Comparison of ENCODE assay signal across 8 cellular contexts in genomic region chr17:67629963-67630320, GRCh38.
DNase-seq lines count a peak whose midpoint lies in the region; ATAC-seq, FAIRE-seq and TF ChIP-seq lines count a peak whose summit lies in the region.
"Had no signal": no experiment of that assay in that cellular context is flagged by ENCODE, and none has a peak within 500 bp of the region (broad histone marks: within the 10 kb centered on the region; RNA-seq: fewer than 3 reads in every experiment).

No MANE protein-coding gene starts in this region.

- 49% methylated on average over 4 of the region's 4 CpGs for WGBS in GM12878 (ENCODE audit: insufficient coverage, insufficient replicate concordance, low lambda C conversion rate, missing lambda C conversion rate)
- 17% methylated on average over 4 of the region's 4 CpGs for WGBS in HepG2 (ENCODE audit: low lambda C conversion rate)
- 38 to 45% (median 42%) methylated on average over 4 of the region's 4 CpGs for WGBS in small intestine, 3 donors

- H3K9ac ChIP-seq in GM12878 (ENCODE audit: control insufficient read depth, insufficient read depth, low read length), result no peak overlapping the region
- no peak overlapping the region for H3K9ac ChIP-seq in HepG2 (ENCODE audit: insufficient read depth, low read depth, low read length)

- H3K4me2 ChIP-seq in GM12878 (ENCODE audit: control insufficient read depth, insufficient read depth) (no peak overlapping the region), HepG2 (ENCODE audit: low read depth, low read length) (no peak overlapping the region)

- peaks cover 15% of the 10 kb centered on the region for H3K4me1 ChIP-seq in GM12878 (ENCODE audit: control insufficient read depth, insufficient read depth, low read length)
- H3K4me1 ChIP-seq in HepG2 (ENCODE audit: insufficient read depth, low read length), result peaks cover 17% of the 10 kb centered on the region; the same call in 1 of the 2 replicates
- no peaks in the 10 kb centered on the region for H3K4me1 ChIP-seq in small intestine (ENCODE audit: control insufficient read depth in 2 of 2, insufficient read depth in 1 of 2, low read depth in 1 of 2, low read length in 1 of 2)

- H3K9me3 ChIP-seq in GM12878 (replicated peaks; ENCODE audit: control insufficient read depth, insufficient read depth, low read length), result no peaks in the 10 kb centered on the region
- no peaks in the 10 kb centered on the region for H3K9me3 ChIP-seq in HepG2 (ENCODE audit: low read length)
- H3K9me3 ChIP-seq in small intestine (ENCODE audit: control insufficient read depth, low read depth), result no peaks in the 10 kb centered on the region

- DNase-seq in GM06990 (ENCODE audit: extremely low read depth, insufficient read length), result no peak
- peak; percentile 39 for DNase-seq in NCI-H1436 (lab: John Stamatoyannopoulos, UW)
- no peak for DNase-seq in GM12878 (ENCODE audit: low read depth, low spot score)
- DNase-seq in HepG2 (ENCODE audit: low spot score), result peak; percentile 24
- no peak for DNase-seq in COLO668 (lab: John Stamatoyannopoulos, UW; ENCODE audit: unreplicated experiment)
- DNase-seq in small intestine, result no peak
- DNase-seq: T-cell had no signal

- no peak for TF ChIP-seq POLR2A in GM12878 (IDR thresholded peaks at IDR 0.05; ENCODE audit: low read depth, low read length)
- TF ChIP-seq POLR2A in HepG2 (IDR thresholded peaks at IDR 0.05; ENCODE audit: insufficient read depth in 1 of 2, low read depth in 2 of 2, low read length in 2 of 2), result no peak

- ATAC-seq in GM12878 (peak; percentile 72), HepG2 (peak; percentile 20; the same call in 1 of the 3 replicates), HG03196 (IDR thresholded peaks at IDR 0.05; ENCODE audit: unreplicated experiment) (no peak)

- H3K36me3 ChIP-seq in GM06990 (ENCODE audit: control insufficient read depth, insufficient read depth, low read length) (no peaks in the 10 kb centered on the region; the same call in 1 of the 2 replicates), GM12878 (ENCODE audit: control insufficient read depth in 2 of 2, insufficient read depth in 2 of 2, low read length in 1 of 2) (peaks cover 8 to 14% of the 10 kb centered on the region in 2 experiments; a peak in 3 of 4 replicates), HepG2 (replicated peaks in 1 of 2; ENCODE audit: control insufficient read depth in 1 of 2, insufficient read depth in 2 of 2, low read length in 2 of 2) (no peaks in the 10 kb centered on the region), small intestine (ENCODE audit: control insufficient read depth in 2 of 2, insufficient read depth in 2 of 2, low read length in 2 of 2) (no peaks in the 10 kb centered on the region)

- POLR2A ChIA-PET in GM12878 (lab: Charles Lee), result interaction anchor here (1.0 to 1.8 kb wide), 3 partner anchors 9 to 18 kb away, joined by 3 to 7 read pairs (median 6); no protein-coding TSS in a partner anchor
- POLR2A ChIA-PET in HepG2 (lab: Yijun Ruan, JAX), result no interaction called here

- TF ChIP-seq RAD21 in GM12878 (IDR thresholded peaks at IDR 0.05; ENCODE audit: insufficient read depth, low read depth, low read length), result peak; percentile 68
- TF ChIP-seq RAD21 in HepG2 (CRISPR knock-in tag; IDR thresholded peaks at IDR 0.05), result no peak

- 0 out of 2 replicates have a peak overlapping the region, but pooled peaks have one; percentile 7 for H2AFZ ChIP-seq in GM12878 (ENCODE audit: control insufficient read depth, low read depth, low read length)
- H2AFZ ChIP-seq in HepG2 (ENCODE audit: low read length), result no peak overlapping the region

- RAD21 ChIA-PET in GM12878 (lab: Charles Lee; ENCODE audit: unreplicated experiment), result interaction anchor here (1.2 to 3.8 kb wide), 7 partner anchors 15 to 251 kb away, joined by 4 to 44 read pairs (median 9); no protein-coding TSS in a partner anchor

- in situ Hi-C loops in GM12878 (cut with MboI), result loop anchor here (5.0 to 25.0 kb wide), 2 partner anchors 253 to 918 kb away; partner anchors contain the start of gene PITPNC1
- in situ Hi-C loops in HepG2 (cut with HindIII; ENCODE audit: extremely low pct_ligation_motif_present, low pct_unique_long_range_greater_than_20kb), result no loop called here

- no peak overlapping the region for H3K4me3 ChIP-seq in GM06990 (replicated peaks; ENCODE audit: low read depth, low read length)
- H3K4me3 ChIP-seq in GM12878, result no peak overlapping the region
- H3K4me3 ChIP-seq in HepG2 (replicated peaks in 1 of 3; ENCODE audit: insufficient read depth in 1 of 3, low read depth in 2 of 3, low read length in 3 of 3), result no peak overlapping the region
- no peak overlapping the region for H3K4me3 ChIP-seq in small intestine (ENCODE audit: low read depth in 1 of 2, low read length in 2 of 2)

- H4K20me1 ChIP-seq in GM12878 (ENCODE audit: control insufficient read depth, insufficient read depth) (no peaks in the 10 kb centered on the region), HepG2 (ENCODE audit: insufficient read depth, low read length) (no peaks in the 10 kb centered on the region)

- no peaks in the 10 kb centered on the region for H3K27me3 ChIP-seq in GM06990 (replicated peaks; ENCODE audit: control insufficient read depth, insufficient read depth, low read length)
- no peaks in the 10 kb centered on the region for H3K27me3 ChIP-seq in GM12878 (replicated peaks in 1 of 2; ENCODE audit: control insufficient read depth in 2 of 2, insufficient read depth in 2 of 2, low read length in 1 of 2)
- H3K27me3 ChIP-seq in HepG2 (ENCODE audit: control insufficient read depth in 1 of 2, insufficient read depth in 2 of 2, low read length in 2 of 2), result no peaks in the 10 kb centered on the region
- H3K27me3 ChIP-seq in small intestine (ENCODE audit: control insufficient read depth in 2 of 2, insufficient read depth in 2 of 2, low read length in 2 of 2), result no peaks in the 10 kb centered on the region

- CTCF ChIA-PET in GM12878 (lab: Yijun Ruan, JAX), result interaction anchor here (0.6 to 4.3 kb wide), 24 partner anchors 10 to 277 kb away, joined by 3 to 74 read pairs (median 4); no protein-coding TSS in a partner anchor
- CTCF ChIA-PET in HepG2 (lab: Yijun Ruan, JAX; ENCODE audit: low intra/inter-chr PET ratio, low total read pairs), result interaction anchor here (2.7 kb wide), 1 partner anchor 255 kb away, joined by 13 read pairs; no protein-coding TSS in a partner anchor

- SMC1A ChIA-PET in GM12878 (lab: Charles Lee; ENCODE audit: uncharacterized antibody, unreplicated experiment), result interaction anchor here (0.6 to 3.7 kb wide), 18 partner anchors 9 to 255 kb away, joined by 3 to 55 read pairs (median 4); no protein-coding TSS in a partner anchor

- BruUV-seq in GM12878 (replicated peaks; lab: Mats Ljungman, UMichigan), result no TSS peak
- no TSS peak for BruUV-seq in HepG2 (replicated peaks; lab: Mats Ljungman, UMichigan)

- H3K79me2 ChIP-seq in GM12878 (ENCODE audit: control insufficient read depth, insufficient read depth, low read length), result no peaks in the 10 kb centered on the region
- no peaks in the 10 kb centered on the region for H3K79me2 ChIP-seq in HepG2 (ENCODE audit: insufficient read depth, low read length)

- TF ChIP-seq EP300 in GM12878 (IDR thresholded peaks at IDR 0.05; ENCODE audit: borderline replicate concordance in 1 of 2, control insufficient read depth in 1 of 2, low read depth in 2 of 2, low read length in 2 of 2), result no peak
- no peak for TF ChIP-seq EP300 in HepG2 (IDR thresholded peaks at IDR 0.05; ENCODE audit: low read depth in 2 of 2, low read length in 2 of 2)
- TF ChIP-seq EP300 in HepG2 (CRISPR knock-in tag; IDR thresholded peaks at IDR 0.05; ENCODE audit: borderline replicate concordance), result no peak

- no peak overlapping the region; the same call in 1 of the 2 replicates for H3K27ac ChIP-seq in GM12878 (ENCODE audit: control insufficient read depth, insufficient read depth)
- H3K27ac ChIP-seq in HepG2 (ENCODE audit: extremely low read length, insufficient read depth, low read length), result no peak overlapping the region
- H3K27ac ChIP-seq in small intestine (ENCODE audit: low read depth in 1 of 2, low read length in 1 of 2), result no peak overlapping the region

- intact Hi-C loops in GM12878 (cut with micrococcal nuclease; ENCODE audit: unreplicated experiment), result loop anchor here (1.0 to 2.0 kb wide), 2 partner anchors 59 to 255 kb away; no protein-coding TSS in a partner anchor
- intact Hi-C loops in HepG2 (cut with micrococcal nuclease; ENCODE audit: unreplicated experiment), result loop anchor here (2.0 to 5.0 kb wide), 3 partner anchors 119 to 253 kb away; partner anchors contain the start of gene PITPNC1

- TF ChIP-seq CTCF in GM06990 (IDR thresholded peaks at IDR 0.05; ENCODE audit: insufficient read depth, low read length, poor library complexity, severe bottlenecking) (peak; percentile 47), GM12878 (IDR thresholded peaks at IDR 0.05 in 2 of 3, conservative IDR thresholded peaks at IDR 0.05 in 1 of 3; ENCODE audit: control insufficient read depth in 2 of 3, extremely low read depth in 1 of 3, insufficient read depth in 1 of 3, low read depth in 3 of 3, low read length in 3 of 3) (peak; percentile 47 to 53 (median 52); a peak in 4 of 6 replicates), HepG2 (CRISPR knock-in tag; IDR thresholded peaks at IDR 0.05) (peak; percentile 47)

- FAIRE-seq in GM12878 (lab: Jason Lieb, UNC) (no peak), HepG2 (lab: Jason Lieb, UNC) (no peak), small intestine (lab: Jason Lieb, UNC) (no peak)

TF ChIP-seq in GM12878, 131 proteins besides CTCF, POLR2A, EP300 and RAD21 (continues in another document):
- no peak for TF ChIP-seq HCFC1 (IDR thresholded peaks at IDR 0.05; ENCODE audit: low read length)
- no peak for TF ChIP-seq USF1 (IDR thresholded peaks at IDR 0.05; ENCODE audit: borderline replicate concordance, extremely low read length, insufficient read depth, low read depth, low read length)
- no peak for TF ChIP-seq RBBP5 (conservative IDR thresholded peaks at IDR 0.05)

TF ChIP-seq in HepG2, 621 proteins besides CTCF, POLR2A, EP300 and RAD21 (continues in another document):
- TF ChIP-seq, protein P1, sequence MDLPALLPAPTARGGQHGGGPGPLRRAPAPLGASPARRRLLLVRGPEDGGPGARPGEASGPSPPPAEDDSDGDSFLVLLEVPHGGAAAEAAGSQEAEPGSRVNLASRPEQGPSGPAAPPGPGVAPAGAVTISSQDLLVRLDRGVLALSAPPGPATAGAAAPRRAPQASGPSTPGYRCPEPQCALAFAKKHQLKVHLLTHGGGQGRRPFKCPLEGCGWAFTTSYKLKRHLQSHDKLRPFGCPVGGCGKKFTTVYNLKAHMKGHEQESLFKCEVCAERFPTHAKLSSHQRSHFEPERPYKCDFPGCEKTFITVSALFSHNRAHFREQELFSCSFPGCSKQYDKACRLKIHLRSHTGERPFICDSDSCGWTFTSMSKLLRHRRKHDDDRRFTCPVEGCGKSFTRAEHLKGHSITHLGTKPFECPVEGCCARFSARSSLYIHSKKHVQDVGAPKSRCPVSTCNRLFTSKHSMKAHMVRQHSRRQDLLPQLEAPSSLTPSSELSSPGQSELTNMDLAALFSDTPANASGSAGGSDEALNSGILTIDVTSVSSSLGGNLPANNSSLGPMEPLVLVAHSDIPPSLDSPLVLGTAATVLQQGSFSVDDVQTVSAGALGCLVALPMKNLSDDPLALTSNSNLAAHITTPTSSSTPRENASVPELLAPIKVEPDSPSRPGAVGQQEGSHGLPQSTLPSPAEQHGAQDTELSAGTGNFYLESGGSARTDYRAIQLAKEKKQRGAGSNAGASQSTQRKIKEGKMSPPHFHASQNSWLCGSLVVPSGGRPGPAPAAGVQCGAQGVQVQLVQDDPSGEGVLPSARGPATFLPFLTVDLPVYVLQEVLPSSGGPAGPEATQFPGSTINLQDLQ (CRISPR knock-in tag; IDR thresholded peaks at IDR 0.05), result no peak
- TF ChIP-seq STAG1 (CRISPR knock-in tag; IDR thresholded peaks at IDR 0.05), result peak; percentile 43

Comparison
In these comparisons a context has a peak if more than half of its experiments do, and no peak if none do; other contexts are left out.
1. DNase-seq: peak in NCI-H1436 (single experiment) and HepG2 (single experiment); none in GM06990 (single experiment), GM12878 (single experiment), COLO668 (single experiment) and small intestine (single experiment).
2. Peak in every context shown above with its lines, with median percentiles within 50 percentile points of each other: CTCF ChIP-seq.